2 cellular contexts compared by ENCODE assay signal in the genomic region with DNA sequence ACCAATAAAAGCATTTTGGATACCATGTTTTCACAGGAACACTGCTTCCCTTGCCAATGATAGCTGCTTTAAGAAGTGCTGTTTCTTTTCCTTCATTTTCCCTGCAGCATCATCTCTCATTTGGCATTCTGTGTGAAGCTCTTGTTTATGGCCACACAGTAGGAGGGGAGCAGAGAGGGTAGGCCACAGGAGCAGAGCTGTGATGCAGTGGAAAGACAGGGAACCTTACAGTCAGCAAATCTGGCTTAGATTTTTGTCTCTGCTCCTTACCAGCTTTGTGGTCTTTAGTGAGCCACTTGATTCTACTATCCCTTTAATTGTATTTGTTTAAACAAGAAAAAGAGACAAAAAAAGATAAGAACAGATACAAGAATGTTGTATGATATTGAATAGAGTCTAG.
A peak's percentile ranks its signal among the peaks of the same experiment; 100 is the strongest.
TF ChIP-seq lines count a peak whose summit lies in the region.

No MANE protein-coding gene starts in this region.

TF ChIP-seq in K562, 482 proteins besides CTCF, POLR2A, EP300 and RAD21:
- TF ChIP-seq WHSC1 (IDR thresholded peaks at IDR 0.05; ENCODE audit: low read length) (no peak), NFRKB (IDR thresholded peaks at IDR 0.05; ENCODE audit: low read depth) (no peak), PHF8 (IDR thresholded peaks at IDR 0.05; ENCODE audit: borderline replicate concordance, low read length) (no peak), RBM15 (IDR thresholded peaks at IDR 0.05; ENCODE audit: insufficient read depth, low read length) (no peak), SOX6 (IDR thresholded peaks at IDR 0.05) (no peak), PRPF4 (IDR thresholded peaks at IDR 0.05; ENCODE audit: insufficient read depth, low read depth, low read length, poor library complexity, severe bottlenecking) (no peak), ZNF316 (IDR thresholded peaks at IDR 0.05) (peak; percentile 47; the same call in 1 of the 2 replicates), KDM1A (IDR thresholded peaks at IDR 0.05) (peak; percentile 57 to 74), C11orf30 (IDR thresholded peaks at IDR 0.05; ENCODE audit: low read depth) (peak; percentile 61), NFIC (IDR thresholded peaks at IDR 0.05) (no peak), ZSCAN29 (IDR thresholded peaks at IDR 0.05) (no peak), RCOR1 (IDR thresholded peaks at IDR 0.05; ENCODE audit: borderline replicate concordance in 1 of 2, low read depth in 2 of 2, low read length in 2 of 2) (0 out of 4 replicates have a peak, but pooled peaks of 1 of the 2 experiments have one; percentile 39)
- TF ChIP-seq, protein P1, sequence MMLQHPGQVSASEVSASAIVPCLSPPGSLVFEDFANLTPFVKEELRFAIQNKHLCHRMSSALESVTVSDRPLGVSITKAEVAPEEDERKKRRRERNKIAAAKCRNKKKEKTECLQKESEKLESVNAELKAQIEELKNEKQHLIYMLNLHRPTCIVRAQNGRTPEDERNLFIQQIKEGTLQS (IDR thresholded peaks at IDR 0.05): no peak
- TF ChIP-seq, protein P1 (CRISPR knock-in tag; conservative IDR thresholded peaks at IDR 0.05): no peak
- TF ChIP-seq, protein P2, sequence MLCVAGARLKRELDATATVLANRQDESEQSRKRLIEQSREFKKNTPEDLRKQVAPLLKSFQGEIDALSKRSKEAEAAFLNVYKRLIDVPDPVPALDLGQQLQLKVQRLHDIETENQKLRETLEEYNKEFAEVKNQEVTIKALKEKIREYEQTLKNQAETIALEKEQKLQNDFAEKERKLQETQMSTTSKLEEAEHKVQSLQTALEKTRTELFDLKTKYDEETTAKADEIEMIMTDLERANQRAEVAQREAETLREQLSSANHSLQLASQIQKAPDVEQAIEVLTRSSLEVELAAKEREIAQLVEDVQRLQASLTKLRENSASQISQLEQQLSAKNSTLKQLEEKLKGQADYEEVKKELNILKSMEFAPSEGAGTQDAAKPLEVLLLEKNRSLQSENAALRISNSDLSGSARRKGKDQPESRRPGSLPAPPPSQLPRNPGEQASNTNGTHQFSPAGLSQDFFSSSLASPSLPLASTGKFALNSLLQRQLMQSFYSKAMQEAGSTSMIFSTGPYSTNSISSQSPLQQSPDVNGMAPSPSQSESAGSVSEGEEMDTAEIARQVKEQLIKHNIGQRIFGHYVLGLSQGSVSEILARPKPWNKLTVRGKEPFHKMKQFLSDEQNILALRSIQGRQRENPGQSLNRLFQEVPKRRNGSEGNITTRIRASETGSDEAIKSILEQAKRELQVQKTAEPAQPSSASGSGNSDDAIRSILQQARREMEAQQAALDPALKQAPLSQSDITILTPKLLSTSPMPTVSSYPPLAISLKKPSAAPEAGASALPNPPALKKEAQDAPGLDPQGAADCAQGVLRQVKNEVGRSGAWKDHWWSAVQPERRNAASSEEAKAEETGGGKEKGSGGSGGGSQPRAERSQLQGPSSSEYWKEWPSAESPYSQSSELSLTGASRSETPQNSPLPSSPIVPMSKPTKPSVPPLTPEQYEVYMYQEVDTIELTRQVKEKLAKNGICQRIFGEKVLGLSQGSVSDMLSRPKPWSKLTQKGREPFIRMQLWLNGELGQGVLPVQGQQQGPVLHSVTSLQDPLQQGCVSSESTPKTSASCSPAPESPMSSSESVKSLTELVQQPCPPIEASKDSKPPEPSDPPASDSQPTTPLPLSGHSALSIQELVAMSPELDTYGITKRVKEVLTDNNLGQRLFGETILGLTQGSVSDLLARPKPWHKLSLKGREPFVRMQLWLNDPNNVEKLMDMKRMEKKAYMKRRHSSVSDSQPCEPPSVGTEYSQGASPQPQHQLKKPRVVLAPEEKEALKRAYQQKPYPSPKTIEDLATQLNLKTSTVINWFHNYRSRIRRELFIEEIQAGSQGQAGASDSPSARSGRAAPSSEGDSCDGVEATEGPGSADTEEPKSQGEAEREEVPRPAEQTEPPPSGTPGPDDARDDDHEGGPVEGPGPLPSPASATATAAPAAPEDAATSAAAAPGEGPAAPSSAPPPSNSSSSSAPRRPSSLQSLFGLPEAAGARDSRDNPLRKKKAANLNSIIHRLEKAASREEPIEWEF (CRISPR knock-in tag; IDR thresholded peaks at IDR 0.05): no peak
- TF ChIP-seq, protein P3, sequence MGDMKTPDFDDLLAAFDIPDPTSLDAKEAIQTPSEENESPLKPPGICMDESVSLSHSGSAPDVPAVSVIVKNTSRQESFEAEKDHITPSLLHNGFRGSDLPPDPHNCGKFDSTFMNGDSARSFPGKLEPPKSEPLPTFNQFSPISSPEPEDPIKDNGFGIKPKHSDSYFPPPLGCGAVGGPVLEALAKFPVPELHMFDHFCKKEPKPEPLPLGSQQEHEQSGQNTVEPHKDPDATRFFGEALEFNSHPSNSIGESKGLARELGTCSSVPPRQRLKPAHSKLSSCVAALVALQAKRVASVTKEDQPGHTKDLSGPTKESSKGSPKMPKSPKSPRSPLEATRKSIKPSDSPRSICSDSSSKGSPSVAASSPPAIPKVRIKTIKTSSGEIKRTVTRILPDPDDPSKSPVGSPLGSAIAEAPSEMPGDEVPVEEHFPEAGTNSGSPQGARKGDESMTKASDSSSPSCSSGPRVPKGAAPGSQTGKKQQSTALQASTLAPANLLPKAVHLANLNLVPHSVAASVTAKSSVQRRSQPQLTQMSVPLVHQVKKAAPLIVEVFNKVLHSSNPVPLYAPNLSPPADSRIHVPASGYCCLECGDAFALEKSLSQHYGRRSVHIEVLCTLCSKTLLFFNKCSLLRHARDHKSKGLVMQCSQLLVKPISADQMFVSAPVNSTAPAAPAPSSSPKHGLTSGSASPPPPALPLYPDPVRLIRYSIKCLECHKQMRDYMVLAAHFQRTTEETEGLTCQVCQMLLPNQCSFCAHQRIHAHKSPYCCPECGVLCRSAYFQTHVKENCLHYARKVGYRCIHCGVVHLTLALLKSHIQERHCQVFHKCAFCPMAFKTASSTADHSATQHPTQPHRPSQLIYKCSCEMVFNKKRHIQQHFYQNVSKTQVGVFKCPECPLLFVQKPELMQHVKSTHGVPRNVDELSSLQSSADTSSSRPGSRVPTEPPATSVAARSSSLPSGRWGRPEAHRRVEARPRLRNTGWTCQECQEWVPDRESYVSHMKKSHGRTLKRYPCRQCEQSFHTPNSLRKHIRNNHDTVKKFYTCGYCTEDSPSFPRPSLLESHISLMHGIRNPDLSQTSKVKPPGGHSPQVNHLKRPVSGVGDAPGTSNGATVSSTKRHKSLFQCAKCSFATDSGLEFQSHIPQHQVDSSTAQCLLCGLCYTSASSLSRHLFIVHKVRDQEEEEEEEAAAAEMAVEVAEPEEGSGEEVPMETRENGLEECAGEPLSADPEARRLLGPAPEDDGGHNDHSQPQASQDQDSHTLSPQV (IDR thresholded peaks at IDR 0.05): 0 out of 2 replicates have a peak, but pooled peaks have one; percentile 11
TF ChIP-seq in K562: peak in this region for 5.

TF ChIP-seq in H1, 55 proteins besides CTCF, POLR2A, EP300 and RAD21:
- TF ChIP-seq, protein P4, sequence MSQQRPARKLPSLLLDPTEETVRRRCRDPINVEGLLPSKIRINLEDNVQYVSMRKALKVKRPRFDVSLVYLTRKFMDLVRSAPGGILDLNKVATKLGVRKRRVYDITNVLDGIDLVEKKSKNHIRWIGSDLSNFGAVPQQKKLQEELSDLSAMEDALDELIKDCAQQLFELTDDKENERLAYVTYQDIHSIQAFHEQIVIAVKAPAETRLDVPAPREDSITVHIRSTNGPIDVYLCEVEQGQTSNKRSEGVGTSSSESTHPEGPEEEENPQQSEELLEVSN (IDR thresholded peaks at IDR 0.05): no peak
- TF ChIP-seq CBX5 (IDR thresholded peaks at IDR 0.05; ENCODE audit: low read depth, low read length): no peak
- no peak for TF ChIP-seq POU5F1 (IDR thresholded peaks at IDR 0.05; ENCODE audit: low read depth, low read length)
- no peak for TF ChIP-seq RFX5 (IDR thresholded peaks at IDR 0.05; ENCODE audit: borderline replicate concordance, low read depth, low read length)
- no peak for TF ChIP-seq SIN3A (conservative IDR thresholded peaks at IDR 0.05 in 1 of 2, IDR thresholded peaks at IDR 0.05 in 1 of 2; ENCODE audit: low read depth in 1 of 2, low read length in 2 of 2)
- no peak for TF ChIP-seq NRF1 (IDR thresholded peaks at IDR 0.05; ENCODE audit: low read depth, low read length)
TF ChIP-seq in H1: peak in this region for 0.
